ENCODE assay signal across 17 cellular contexts in the genomic region with DNA sequence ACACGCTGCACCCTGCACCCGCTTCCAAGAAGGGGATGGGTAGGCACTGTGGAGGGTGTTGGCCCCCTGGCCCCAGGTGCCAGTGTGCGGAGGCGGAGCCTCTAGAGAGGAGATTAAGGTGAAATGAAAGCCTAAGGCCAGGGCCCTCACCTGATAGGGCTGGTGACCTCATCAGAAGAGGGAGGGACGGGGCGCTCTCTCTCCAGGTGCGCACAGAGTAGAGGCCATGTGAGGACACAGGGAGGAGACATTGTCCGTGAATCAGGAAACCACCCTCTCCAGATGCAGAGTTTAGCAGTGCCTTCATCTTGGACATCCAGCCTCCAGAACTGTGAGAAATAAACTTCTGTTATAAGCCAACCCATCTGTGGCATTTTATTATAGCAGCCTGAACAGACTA.
A peak's percentile ranks its signal among the peaks of the same experiment; 100 is the strongest.
DNase-seq lines count a peak whose midpoint lies in the region; ATAC-seq and TF ChIP-seq lines count a peak whose summit lies in the region.
"Had no signal": no experiment of that assay in that cellular context is flagged by ENCODE, and none has a peak within 500 bp of the region (broad histone marks: within the 10 kb centered on the region; RNA-seq: fewer than 3 reads in every experiment).

No MANE protein-coding gene starts in this region.

- H3K27me3 ChIP-seq in GM23338 (ENCODE audit: insufficient read depth) = no peaks in the 10 kb centered on the region
- no peaks in the 10 kb centered on the region for H3K27me3 ChIP-seq in RWPE2 (ENCODE audit: insufficient read depth, poor library complexity, severe bottlenecking)

- ATAC-seq in GM23338 (peak; percentile 45), RWPE2 (ENCODE audit: low read depth) (peak; percentile 99), mucosa of descending colon (peak; percentile 71)
- ATAC-seq: natural killer cell treated with Interleukin-12 subunit alpha and Interleukin-12 subunit beta and Interleukin-15 and Interleukin-18, amount 100 ng/mL, for 72 hours; T-cell had no signal

- H3K9me3 Mint-ChIP-seq in GM23338 = no peaks in the 10 kb centered on the region
- H3K9me3 Mint-ChIP-seq: activated T-helper 2 cell treated with anti-CD3 and anti-CD28 coated beads, Interferon-gamma antibody, Interleukin-2, Interleukin-4, amounts not matched to agents 10 μg/mL and 5 μg/mL and 100 μg/mL, durations not matched to agents 14 hours and 24 hours and 36 hours; natural killer cell treated with Interleukin-12 subunit alpha and Interleukin-12 subunit beta and Interleukin-15 and Interleukin-18, amount 100 ng/mL, for 72 hours; T-cell had no signal

- no peak overlapping the region for H3K4me3 Mint-ChIP-seq in GM23338
- H3K4me3 Mint-ChIP-seq: natural killer cell treated with Interleukin-12 subunit alpha and Interleukin-12 subunit beta and Interleukin-15 and Interleukin-18, amount 100 ng/mL, for 72 hours; T-cell had no signal

- H3K36me3 Mint-ChIP-seq in GM23338 (ENCODE audit: low read depth) = no peaks in the 10 kb centered on the region; the same call in 2 of the 3 replicates
- H3K36me3 Mint-ChIP-seq: natural killer cell treated with Interleukin-12 subunit alpha and Interleukin-12 subunit beta and Interleukin-15 and Interleukin-18, amount 100 ng/mL, for 72 hours had no signal

- H3K27ac Mint-ChIP-seq in GM23338 = no peak overlapping the region
- H3K27ac Mint-ChIP-seq: activated T-helper 2 cell treated with anti-CD3 and anti-CD28 coated beads, Interferon-gamma antibody, Interleukin-2, Interleukin-4, amounts not matched to agents 10 μg/mL and 5 μg/mL and 100 μg/mL, durations not matched to agents 14 hours and 24 hours and 36 hours; T-cell had no signal

- peaks cover 8% of the 10 kb centered on the region; the same call in 2 of the 3 replicates for H3K4me1 Mint-ChIP-seq in GM23338
- H3K4me1 Mint-ChIP-seq: T-cell had no signal

- H3K79me2 ChIP-seq in GM23338 (replicated peaks; ENCODE audit: insufficient read depth) = no peaks in the 10 kb centered on the region

- H3K4me2 ChIP-seq in GM23338 = no peak overlapping the region

- intact Hi-C loops in mucosa of descending colon (cut with DNase I, micrococcal nuclease) = no loop called here

- no peak overlapping the region for H3K4me3 ChIP-seq in GM23338
- no peak overlapping the region for H3K4me3 ChIP-seq in RWPE2 (ENCODE audit: severe bottlenecking)
- no peak overlapping the region for H3K4me3 ChIP-seq in mucosa of descending colon
- H3K4me3 ChIP-seq: skin epidermis had no signal

- no peak overlapping the region for H3K27ac ChIP-seq in GM23338 (ENCODE audit: low read depth)
- H3K27ac ChIP-seq in RWPE2 (ENCODE audit: poor library complexity, severe bottlenecking) = peak overlapping the region; percentile 17
- H3K27ac ChIP-seq: C4-2B, skin epidermis, VCaP had no signal

- H2AFZ ChIP-seq in GM23338 = peak overlapping the region; percentile 28

- no peaks in the 10 kb centered on the region for H3F3A ChIP-seq in GM23338 (replicated peaks; ENCODE audit: low read depth)

- 0 out of 4 replicates have a peak, but pooled peaks of 1 of the 2 experiments have one; percentile 22 for TF ChIP-seq CTCF in GM23338 (conservative IDR thresholded peaks at IDR 0.05; ENCODE audit: low read depth in 2 of 2)
- TF ChIP-seq CTCF in RWPE2 (IDR thresholded peaks at IDR 0.05; ENCODE audit: poor library complexity, severe bottlenecking) = peak; percentile 74
- TF ChIP-seq CTCF in mucosa of descending colon (IDR thresholded peaks at IDR 0.05) = no peak
- no peak for TF ChIP-seq CTCF in GM20000 (IDR thresholded peaks at IDR 0.05; ENCODE audit: extremely low read depth, missing control alignments)

- H3K4me1 ChIP-seq in GM23338 (ENCODE audit: insufficient read depth) (no peaks in the 10 kb centered on the region; the same call in none of the 2 replicates), RWPE2 (ENCODE audit: insufficient read depth, poor library complexity, severe bottlenecking) (peaks cover 9% of the 10 kb centered on the region), mucosa of descending colon (ENCODE audit: low read depth) (no peaks in the 10 kb centered on the region)

- H3K9me2 ChIP-seq in GM23338 (ENCODE audit: insufficient read depth) = no peaks in the 10 kb centered on the region

- H4K20me1 ChIP-seq in GM23338 (replicated peaks; ENCODE audit: insufficient read depth) = no peaks in the 10 kb centered on the region

- H3K9me3 ChIP-seq in RWPE2 (ENCODE audit: severe bottlenecking) (no peaks in the 10 kb centered on the region), mucosa of descending colon (no peaks in the 10 kb centered on the region)

- no peaks in the 10 kb centered on the region for H3K36me3 ChIP-seq in GM23338 (ENCODE audit: insufficient read depth)
- H3K36me3 ChIP-seq in RWPE2 (ENCODE audit: low read depth) = no peaks in the 10 kb centered on the region
- no peaks in the 10 kb centered on the region for H3K36me3 ChIP-seq in mucosa of descending colon (ENCODE audit: low read depth)

- DNase-seq in GM23338 (ENCODE audit: low spot score) (peak; percentile 31), NCI-H146 treated with DMSO at 0.1 percent for 48 hours (lab: John Stamatoyannopoulos, UW; ENCODE audit: unreplicated experiment) (peak; percentile 77), RWPE2 (ENCODE audit: low spot score) (peak; percentile 72), mucosa of descending colon (peak in 1 of 3 donors; percentile 53), T-helper 1 cell (no peak), GM20000 (ENCODE audit: low spot score) (no peak), NCI-H1930 (lab: John Stamatoyannopoulos, UW) (no peak)
- DNase-seq: central memory CD4-positive, alpha-beta T cell; DMS79; NCI-H1694 treated with DMSO at 0.1 percent for 48 hours; stimulated activated CD4-positive, alpha-beta T cell treated with anti-CD3 and anti-CD28 coated beads, Interleukin-4, amount 100 ng/mL, for 24 hours; T-cell had no signal

- H3K27me3 Mint-ChIP-seq in GM23338 (ENCODE audit: insufficient read depth, low read depth, poor library complexity) = peaks cover 1% of the 10 kb centered on the region
- H3K27me3 Mint-ChIP-seq: natural killer cell treated with Interleukin-12 subunit alpha and Interleukin-12 subunit beta and Interleukin-15 and Interleukin-18, amount 100 ng/mL, for 72 hours; T-cell had no signal

TF ChIP-seq in GM23338, 12 proteins besides CTCF, POLR2A, EP300 and RAD21 (continues in another document):
- TF ChIP-seq ZNF114 (CRISPR knock-in tag; IDR thresholded peaks at IDR 0.05) = no peak
- TF ChIP-seq, protein P1, sequence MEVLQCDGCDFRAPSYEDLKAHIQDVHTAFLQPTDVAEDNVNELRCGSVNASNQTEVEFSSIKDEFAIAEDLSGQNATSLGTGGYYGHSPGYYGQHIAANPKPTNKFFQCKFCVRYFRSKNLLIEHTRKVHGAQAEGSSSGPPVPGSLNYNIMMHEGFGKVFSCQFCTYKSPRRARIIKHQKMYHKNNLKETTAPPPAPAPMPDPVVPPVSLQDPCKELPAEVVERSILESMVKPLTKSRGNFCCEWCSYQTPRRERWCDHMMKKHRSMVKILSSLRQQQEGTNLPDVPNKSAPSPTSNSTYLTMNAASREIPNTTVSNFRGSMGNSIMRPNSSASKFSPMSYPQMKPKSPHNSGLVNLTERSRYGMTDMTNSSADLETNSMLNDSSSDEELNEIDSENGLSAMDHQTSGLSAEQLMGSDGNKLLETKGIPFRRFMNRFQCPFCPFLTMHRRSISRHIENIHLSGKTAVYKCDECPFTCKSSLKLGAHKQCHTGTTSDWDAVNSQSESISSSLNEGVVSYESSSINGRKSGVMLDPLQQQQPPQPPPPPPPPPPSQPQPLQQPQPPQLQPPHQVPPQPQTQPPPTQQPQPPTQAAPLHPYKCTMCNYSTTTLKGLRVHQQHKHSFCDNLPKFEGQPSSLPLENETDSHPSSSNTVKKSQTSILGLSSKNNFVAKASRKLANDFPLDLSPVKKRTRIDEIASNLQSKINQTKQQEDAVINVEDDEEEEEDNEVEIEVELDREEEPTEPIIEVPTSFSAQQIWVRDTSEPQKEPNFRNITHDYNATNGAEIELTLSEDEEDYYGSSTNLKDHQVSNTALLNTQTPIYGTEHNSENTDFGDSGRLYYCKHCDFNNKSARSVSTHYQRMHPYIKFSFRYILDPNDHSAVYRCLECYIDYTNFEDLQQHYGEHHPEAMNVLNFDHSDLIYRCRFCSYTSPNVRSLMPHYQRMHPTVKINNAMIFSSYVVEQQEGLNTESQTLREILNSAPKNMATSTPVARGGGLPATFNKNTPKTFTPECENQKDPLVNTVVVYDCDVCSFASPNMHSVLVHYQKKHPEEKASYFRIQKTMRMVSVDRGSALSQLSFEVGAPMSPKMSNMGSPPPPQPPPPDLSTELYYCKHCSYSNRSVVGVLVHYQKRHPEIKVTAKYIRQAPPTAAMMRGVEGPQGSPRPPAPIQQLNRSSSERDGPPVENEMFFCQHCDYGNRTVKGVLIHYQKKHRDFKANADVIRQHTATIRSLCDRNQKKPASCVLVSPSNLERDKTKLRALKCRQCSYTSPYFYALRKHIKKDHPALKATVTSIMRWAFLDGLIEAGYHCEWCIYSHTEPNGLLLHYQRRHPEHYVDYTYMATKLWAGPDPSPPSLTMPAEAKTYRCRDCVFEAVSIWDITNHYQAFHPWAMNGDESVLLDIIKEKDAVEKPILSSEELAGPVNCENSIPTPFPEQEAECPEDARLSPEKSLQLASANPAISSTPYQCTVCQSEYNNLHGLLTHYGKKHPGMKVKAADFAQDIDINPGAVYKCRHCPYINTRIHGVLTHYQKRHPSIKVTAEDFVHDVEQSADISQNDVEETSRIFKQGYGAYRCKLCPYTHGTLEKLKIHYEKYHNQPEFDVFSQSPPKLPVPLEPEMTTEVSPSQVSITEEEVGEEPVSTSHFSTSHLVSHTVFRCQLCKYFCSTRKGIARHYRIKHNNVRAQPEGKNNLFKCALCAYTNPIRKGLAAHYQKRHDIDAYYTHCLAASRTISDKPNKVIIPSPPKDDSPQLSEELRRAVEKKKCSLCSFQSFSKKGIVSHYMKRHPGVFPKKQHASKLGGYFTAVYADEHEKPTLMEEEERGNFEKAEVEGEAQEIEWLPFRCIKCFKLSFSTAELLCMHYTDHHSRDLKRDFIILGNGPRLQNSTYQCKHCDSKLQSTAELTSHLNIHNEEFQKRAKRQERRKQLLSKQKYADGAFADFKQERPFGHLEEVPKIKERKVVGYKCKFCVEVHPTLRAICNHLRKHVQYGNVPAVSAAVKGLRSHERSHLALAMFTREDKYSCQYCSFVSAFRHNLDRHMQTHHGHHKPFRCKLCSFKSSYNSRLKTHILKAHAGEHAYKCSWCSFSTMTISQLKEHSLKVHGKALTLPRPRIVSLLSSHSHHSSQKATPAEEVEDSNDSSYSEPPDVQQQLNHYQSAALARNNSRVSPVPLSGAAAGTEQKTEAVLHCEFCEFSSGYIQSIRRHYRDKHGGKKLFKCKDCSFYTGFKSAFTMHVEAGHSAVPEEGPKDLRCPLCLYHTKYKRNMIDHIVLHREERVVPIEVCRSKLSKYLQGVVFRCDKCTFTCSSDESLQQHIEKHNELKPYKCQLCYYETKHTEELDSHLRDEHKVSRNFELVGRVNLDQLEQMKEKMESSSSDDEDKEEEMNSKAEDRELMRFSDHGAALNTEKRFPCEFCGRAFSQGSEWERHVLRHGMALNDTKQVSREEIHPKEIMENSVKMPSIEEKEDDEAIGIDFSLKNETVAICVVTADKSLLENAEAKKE (CRISPR knock-in tag; IDR thresholded peaks at IDR 0.05) = no peak
- TF ChIP-seq EZH2phosphoT487 (IDR thresholded peaks at IDR 0.05; ENCODE audit: unreplicated experiment) = no peak
- no peak for TF ChIP-seq ZNF331 (CRISPR knock-in tag; IDR thresholded peaks at IDR 0.05; ENCODE audit: low read depth)
- no peak for TF ChIP-seq CREB1 (CRISPR knock-in tag; IDR thresholded peaks at IDR 0.05; ENCODE audit: low read depth)

Comparison
In these comparisons a context has a peak if more than half of its experiments do, and no peak if none do; other contexts are left out.
1. ATAC-seq: peak in every context shown above with its lines; median percentile 99 in RWPE2; 71 in mucosa of descending colon; 45 in GM23338.
2. DNase-seq: peak in GM23338 (single experiment), NCI-H146 treated with DMSO at 0.1 percent for 48 hours (single experiment) and RWPE2 (single experiment); none in T-helper 1 cell (0 of 5), GM20000 (single experiment) and NCI-H1930 (0 of 2).